Comparison of ENCODE assay signal across 8 cellular contexts in genomic region chr3:153138267-153139210, GRCh38. TPM values are rescaled to one million over a fixed set of nuclear protein-coding genes. Genes with fewer than 3 reads are reported as not detected.
DNase-seq lines count a peak whose midpoint lies in the region; ATAC-seq and TF ChIP-seq lines count a peak whose summit lies in the region.

No MANE protein-coding gene starts in this region.

- no peak overlapping the region for H3K4me2 ChIP-seq in trophoblast cell (ENCODE audit: low read length)

- no peak overlapping the region for H2BK5ac ChIP-seq in trophoblast cell (ENCODE audit: low read depth, low read length, poor library complexity)

- TF ChIP-seq CTCF in AG04449 (IDR thresholded peaks at IDR 0.05; ENCODE audit: insufficient read depth, low read length, missing control alignments) = no peak

- H3K14ac ChIP-seq in trophoblast cell (ENCODE audit: low read length) = peak overlapping the region; percentile 29

- H3K18ac ChIP-seq in trophoblast cell (ENCODE audit: low read length) = no peak overlapping the region

- no peak overlapping the region for H2AFZ ChIP-seq in trophoblast cell (ENCODE audit: insufficient read depth, low read length, poor library complexity)

- H3K27ac ChIP-seq in SK-N-MC = peak overlapping the region; percentile 33; the same call in 1 of the 2 replicates
- peak overlapping the region; percentile 99 for H3K27ac ChIP-seq in epithelial cell of prostate
- peak overlapping the region; percentile 63 for H3K27ac ChIP-seq in trophoblast cell (ENCODE audit: low read depth, low read length)

- H3K4ac ChIP-seq in trophoblast cell (ENCODE audit: low read depth, low read length) = no peak overlapping the region

- ATAC-seq in GM18873 (IDR thresholded peaks at IDR 0.05; ENCODE audit: low FRiP score, unreplicated experiment) (peak; percentile 84), HG03097 (IDR thresholded peaks at IDR 0.05; ENCODE audit: low FRiP score, unreplicated experiment) (peak; percentile 82)

- no peaks in the 10 kb centered on the region for H3K9me3 ChIP-seq in SK-N-MC (ENCODE audit: low read depth, low read length)
- no peaks in the 10 kb centered on the region for H3K9me3 ChIP-seq in trophoblast cell (ENCODE audit: insufficient read depth, low read depth, low read length)

- H2AK5ac ChIP-seq in trophoblast cell (ENCODE audit: low read length) = no peak overlapping the region

- H4K8ac ChIP-seq in trophoblast cell (ENCODE audit: low read depth, low read length) = no peak overlapping the region

- H3K4me3 ChIP-seq in AG04449 (ENCODE audit: low read depth, low read length) (no peak overlapping the region), SK-N-MC (no peak overlapping the region), trophoblast cell (ENCODE audit: low read depth, low read length) (no peak overlapping the region)

- peaks cover 10% of the 10 kb centered on the region for H3K79me1 ChIP-seq in trophoblast cell (ENCODE audit: low read length)

- H3K79me2 ChIP-seq in trophoblast cell (ENCODE audit: control insufficient read depth, insufficient read depth, low read length, poor library complexity) = no peaks in the 10 kb centered on the region

- no peak overlapping the region for H3K9ac ChIP-seq in SK-N-MC (ENCODE audit: insufficient read length)
- H3K9ac ChIP-seq in trophoblast cell (ENCODE audit: low read length) = no peak overlapping the region

- no peaks in the 10 kb centered on the region for H3K27me3 ChIP-seq in trophoblast cell (ENCODE audit: insufficient read depth, low read length)

- H2BK120ac ChIP-seq in trophoblast cell (ENCODE audit: insufficient read depth, low read length, poor library complexity) = peak overlapping the region; percentile 62

- H3K23ac ChIP-seq in trophoblast cell (ENCODE audit: low read length) = no peak overlapping the region

- peaks cover 2 to 6% of the 10 kb centered on the region in 2 experiments for H3K4me1 ChIP-seq in trophoblast cell (ENCODE audit: control insufficient read depth in 1 of 2, insufficient read depth in 2 of 2, low read length in 2 of 2)

- no peak overlapping the region for H4K12ac ChIP-seq in trophoblast cell (ENCODE audit: low read depth, low read length)

- H4K91ac ChIP-seq in trophoblast cell (ENCODE audit: low read depth, low read length) = peak overlapping the region; percentile 11

- peak; percentile 79 for DNase-seq in AG04449 (ENCODE audit: low read depth, low spot score)
- DNase-seq in SK-N-MC (ENCODE audit: low read depth, low spot score) = no peak
- DNase-seq in epithelial cell of prostate (ENCODE audit: low read depth, low spot score) = peak; percentile 100
- DNase-seq in trophoblast cell = peak; percentile 80 to 92
- no peak for DNase-seq in NCI-H82 (lab: John Stamatoyannopoulos, UW)
- DNase-seq in DMS79 (lab: John Stamatoyannopoulos, UW) = no peak

- H3K36me3 ChIP-seq in SK-N-MC (ENCODE audit: insufficient read depth, low read length) (no peaks in the 10 kb centered on the region), trophoblast cell (ENCODE audit: control insufficient read depth in 1 of 2, insufficient read depth in 2 of 2, low read length in 2 of 2) (no peaks in the 10 kb centered on the region)

- no CpG with 5 or more reads among the region's 5 CpGs for WGBS in trophoblast cell (ENCODE audit: extremely low coverage, insufficient coverage, insufficient read length)

- CTCF ChIA-PET in AG04449 (lab: Yijun Ruan, JAX) = interaction anchor here (2.0 kb wide), 1 partner anchor 22 kb away, joined by 4 read pairs; no protein-coding TSS in a partner anchor

- H2BK12ac ChIP-seq in trophoblast cell (ENCODE audit: low read length) = no peak overlapping the region

- POLR2A ChIA-PET in AG04449 (lab: Yijun Ruan, JAX) = interaction anchor here (0.6 kb wide), 1 partner anchor 22 kb away, joined by 3 read pairs; no protein-coding TSS in a partner anchor

RNA-seq across cellular contexts. Expression of gene RAP2B, which starts 23.5 kb away (rescaled TPM):
- polyA plus RNA-seq in trophoblast cell (2013) = 12.1 and 13.1 TPM in 2 replicates

Comparison
In these comparisons a context has a peak if more than half of its experiments do, and no peak if none do; other contexts are left out.
1. DNase-seq: peak in AG04449 (single experiment), epithelial cell of prostate (single experiment) and trophoblast cell (2 of 2); none in SK-N-MC (single experiment), NCI-H82 (single experiment) and DMS79 (single experiment).
2. H3K27ac ChIP-seq: peak in every context shown above with its lines; median percentile 99 in epithelial cell of prostate; 63 in trophoblast cell; 33 in SK-N-MC.